In genomic region chrX:47578692-47579091, GRCh38 we compare ENCODE assay signal across 17 cellular contexts. TPM values are rescaled to one million over a fixed set of nuclear protein-coding genes. Genes with fewer than 3 reads are reported as not detected.
DNase-seq lines count a peak whose midpoint lies in the region; TF ChIP-seq lines count a peak whose summit lies in the region.
"Had no signal": no experiment of that assay in that cellular context is flagged by ENCODE, and none has a peak within 500 bp of the region (broad histone marks: within the 10 kb centered on the region; RNA-seq: fewer than 3 reads in every experiment).

No MANE protein-coding gene starts in this region.

- H3K36me3 ChIP-seq in SJSA1 (0 out of 2 replicates have a peak, but pooled peaks cover 3% of the 10 kb centered on the region), hepatocyte (replicated peaks; ENCODE audit: insufficient read depth, low read depth) (no peaks in the 10 kb centered on the region), osteoblast (ENCODE audit: insufficient read depth, low read length) (no peaks in the 10 kb centered on the region)

- H3K27ac ChIP-seq in SJSA1 (peak overlapping the region; percentile 22; the same call in 1 of the 2 replicates), hepatocyte (no peak overlapping the region), osteoblast (ENCODE audit: low read depth, low read length) (peak overlapping the region; percentile 61)
- H3K27ac ChIP-seq: PC-9 had no signal

- H3K4me1 ChIP-seq in SJSA1 (replicated peaks) (peaks cover 55% of the 10 kb centered on the region), hepatocyte (ENCODE audit: insufficient read depth) (peaks cover 8% of the 10 kb centered on the region), osteoblast (ENCODE audit: insufficient read depth, low read length) (peaks cover 25% of the 10 kb centered on the region)

- peak; percentile 70 for DNase-seq in CD1c-positive myeloid dendritic cell (ENCODE audit: extremely low spot score)
- DNase-seq in SJSA1 (ENCODE audit: low read depth in 1 of 2, low spot score in 2 of 2), result no peak
- DNase-seq in hepatocyte (ENCODE audit: low spot score), result peak; percentile 3
- no peak for DNase-seq in osteoblast (ENCODE audit: insufficient read length, low spot score, missing footprints)
- no peak for DNase-seq in SKM-1 (lab: John Stamatoyannopoulos, UW; ENCODE audit: unreplicated experiment)
- DNase-seq in NCI-H524 treated with DMSO at 0.1 percent for 48 hours (lab: John Stamatoyannopoulos, UW), result no peak
- no peak for DNase-seq in NCI-H345 treated with DMSO at 0.1 percent for 48 hours (lab: John Stamatoyannopoulos, UW; ENCODE audit: unreplicated experiment)
- DNase-seq: AML-193; HCEC 1CT; NCI-H146; NCI-H2081 treated with DMSO at 0.1 percent for 48 hours; NCI-H2227 treated with DMSO at 0.1 percent for 48 hours; NCI-H69; NK-92 treated with Interleukin-12 subunit alpha and Interleukin-12 subunit beta, amount 100 ng/mL, for 24 hours; PC-9; SK-N-SH had no signal

- TF ChIP-seq CTCF in hepatocyte (IDR thresholded peaks at IDR 0.05; ENCODE audit: poor library complexity), result no peak
- TF ChIP-seq CTCF in osteoblast (IDR thresholded peaks at IDR 0.05; ENCODE audit: extremely low read depth, low read depth, low read length), result no peak

- H3K4me3 ChIP-seq in SJSA1 (no peak overlapping the region), hepatocyte (no peak overlapping the region), osteoblast (ENCODE audit: insufficient read depth, low read length) (no peak overlapping the region)
- H3K4me3 ChIP-seq: PC-9 had no signal

- no peak overlapping the region for H2AFZ ChIP-seq in hepatocyte
- H2AFZ ChIP-seq in osteoblast (ENCODE audit: low read length), result no peak overlapping the region
- H2AFZ ChIP-seq: PC-9 had no signal

- H3K27me3 ChIP-seq in SJSA1 (replicated peaks) (no peaks in the 10 kb centered on the region), hepatocyte (no peaks in the 10 kb centered on the region), osteoblast (ENCODE audit: insufficient read depth, low read length) (no peaks in the 10 kb centered on the region)

- H3K79me2 ChIP-seq in hepatocyte (peaks cover 2% of the 10 kb centered on the region), osteoblast (ENCODE audit: insufficient read depth, low read length) (peaks cover 14% of the 10 kb centered on the region)

- H3K9me3 ChIP-seq in SJSA1 (replicated peaks) (no peaks in the 10 kb centered on the region), hepatocyte (ENCODE audit: low read depth) (no peaks in the 10 kb centered on the region), osteoblast (ENCODE audit: low read depth, low read length) (no peaks in the 10 kb centered on the region)
- H3K9me3 ChIP-seq: SK-N-SH had no signal

- H3K4me2 ChIP-seq in hepatocyte, result no peak overlapping the region
- H3K4me2 ChIP-seq in osteoblast (ENCODE audit: insufficient read depth, low read length), result no peak overlapping the region
- H3K4me2 ChIP-seq: SK-N-SH had no signal

- no peaks in the 10 kb centered on the region for H3K9me2 ChIP-seq in hepatocyte (replicated peaks; ENCODE audit: insufficient read depth)
- H3K9me2 ChIP-seq: SK-N-SH had no signal

- WGBS in hepatocyte (ENCODE audit: low lambda C conversion rate, missing lambda C conversion rate), result 75% methylated on average over 15 of the region's 16 CpGs

- H4K20me1 ChIP-seq in hepatocyte (ENCODE audit: insufficient read depth, poor library complexity, severe bottlenecking) (no peaks in the 10 kb centered on the region), osteoblast (ENCODE audit: insufficient read depth, low read length) (peaks cover 6% of the 10 kb centered on the region)

RNA-seq across cellular contexts. Expression of gene TIMP1, which starts 3.5 kb away (rescaled TPM):
- total RNA-seq in SJSA1 (2014; rRNA removed; shearing (Covaris generic)), result 245 and 330 TPM in 2 replicates
- total RNA-seq in hepatocyte, result 669 and 671 TPM in 2 replicates
- polyA plus RNA-seq in hepatocyte, result 4,849 and 5,452 TPM in 2 replicates
- 904 and 922 TPM in 2 replicates for total RNA-seq in osteoblast

RNA-seq across cellular contexts. Expression of gene ARAF, which starts 17.7 kb away (rescaled TPM):
- 29.8 and 30.1 TPM in 2 replicates for total RNA-seq in SJSA1 (2014; rRNA removed; shearing (Covaris generic))
- 29.8 and 44.0 TPM in 2 replicates for total RNA-seq in hepatocyte
- 86.7 and 89.6 TPM in 2 replicates for polyA plus RNA-seq in hepatocyte
- total RNA-seq in osteoblast, result 18.9 and 21.0 TPM in 2 replicates

RNA-seq across cellular contexts. Expression of gene SYN1, which starts 41.0 kb away (rescaled TPM):
- 0.53 and 1.5 TPM in 2 replicates for total RNA-seq in SJSA1 (2014; rRNA removed; shearing (Covaris generic))
- total RNA-seq in hepatocyte (0.43 and 1.2 TPM in 2 replicates), osteoblast (under 0.01 TPM in 2 replicates)
- 3.7 and 4.6 TPM in 2 replicates for polyA plus RNA-seq in hepatocyte
- total RNA-seq: HT-29, PC-9 had no signal

RNA-seq across cellular contexts. Expression of gene CFP, which starts 51.0 kb away (rescaled TPM):
- 0.66 TPM in 1 of 2 replicates, not detected in the other for total RNA-seq in SJSA1 (2014; rRNA removed; shearing (Covaris generic))
- 0.23 TPM in 1 of 2 replicates, not detected in the other for total RNA-seq in hepatocyte
- 0.17 and 0.58 TPM in 2 replicates for polyA plus RNA-seq in hepatocyte
- 0.29 and 0.36 TPM in 2 replicates for total RNA-seq in osteoblast

Comparison
In these comparisons a context has a peak if more than half of its experiments do, and no peak if none do; other contexts are left out.
1. DNase-seq: peak in CD1c-positive myeloid dendritic cell (single experiment) and hepatocyte (single experiment); none in SJSA1 (0 of 2), osteoblast (single experiment), SKM-1 (single experiment), NCI-H524 treated with DMSO at 0.1 percent for 48 hours (single experiment) and NCI-H345 treated with DMSO at 0.1 percent for 48 hours (single experiment).